8 cellular contexts compared by ENCODE assay signal in genomic region chr19:1512671-1513491, GRCh38. TPM values are rescaled to one million over a fixed set of nuclear protein-coding genes. Genes with fewer than 3 reads are reported as not detected.
A peak's percentile ranks its signal among the peaks of the same experiment; 100 is the strongest.
DNase-seq lines count a peak whose midpoint lies in the region; ATAC-seq and TF ChIP-seq lines count a peak whose summit lies in the region.

Gene ADAMTSL5 (minus strand): TSS chr19:1513019. CDS start chr19:1510943, 2,076 bp downstream.

- H3K36me3 ChIP-seq in HEK293 (ENCODE audit: control insufficient read depth in 2 of 2, insufficient read depth in 1 of 2, low read length in 2 of 2) (no peaks in the 10 kb centered on the region), kidney epithelial cell (ENCODE audit: control insufficient read depth, insufficient read depth, low read length) (no peaks in the 10 kb centered on the region)

- peaks cover 18% of the 10 kb centered on the region for H3K27me3 Mint-ChIP-seq in T-helper 1 cell treated with Interleukin-12 subunit alpha and Interleukin-12 subunit beta and Interleukin-4 antibody, amounts not matched to agents 30 μg/mL and 1 μg/mL, for 36 hours (ENCODE audit: low read depth)

- H3K4me1 ChIP-seq in HEK293 (ENCODE audit: control insufficient read depth, insufficient read depth, low read length): no peaks in the 10 kb centered on the region

- ATAC-seq in GM19452 (IDR thresholded peaks at IDR 0.05; ENCODE audit: unreplicated experiment) (no peak), HG02970 (IDR thresholded peaks at IDR 0.05; ENCODE audit: low FRiP score, unreplicated experiment) (no peak)

- no peaks in the 10 kb centered on the region for H3K36me3 Mint-ChIP-seq in T-helper 1 cell treated with Interleukin-12 subunit alpha and Interleukin-12 subunit beta and Interleukin-4 antibody, amounts not matched to agents 30 μg/mL and 1 μg/mL, for 36 hours (ENCODE audit: low read depth)

- DNase-seq in astrocyte of the hippocampus (ENCODE audit: low read depth, low spot score): peak; percentile 65
- no peak for DNase-seq in kidney epithelial cell (ENCODE audit: low read depth)
- DNase-seq in stimulated activated CD4-positive, alpha-beta T cell treated with anti-CD3 and anti-CD28 coated beads, Interleukin-4, amount 100 ng/mL, for 48 hours (ENCODE audit: low read depth in 2 of 2): peak; percentile 52 to 75
- DNase-seq in NCI-H146 (lab: John Stamatoyannopoulos, UW): no peak

- H3K27ac ChIP-seq in HEK293 (ENCODE audit: extremely low read depth, low read depth, low read length): no peak within 1 kb of the TSS; the same call in 1 of the 2 replicates

- H3K4me3 ChIP-seq in HEK293 (ENCODE audit: low read depth, low read length) (peak within 1 kb of the TSS; percentile 38), kidney epithelial cell (ENCODE audit: low read depth, low read length) (peak within 1 kb of the TSS; percentile 45)

- peaks cover 19% of the 10 kb centered on the region for H3K27me3 ChIP-seq in kidney epithelial cell (ENCODE audit: control insufficient read depth, insufficient read depth, low read length)

- POLR2A ChIA-PET in HEK293 (lab: Yijun Ruan, JAX): no interaction called here

- H3K9me3 Mint-ChIP-seq in T-helper 1 cell treated with Interleukin-12 subunit alpha and Interleukin-12 subunit beta and Interleukin-4 antibody, amounts not matched to agents 30 μg/mL and 1 μg/mL, for 36 hours: no peaks in the 10 kb centered on the region

- TF ChIP-seq CTCF in HEK293 (tag by site-specific recombination; IDR thresholded peaks at IDR 0.05) (no peak), kidney epithelial cell (IDR thresholded peaks at IDR 0.05; ENCODE audit: insufficient read depth, low read length, poor library complexity, severe bottlenecking) (no peak)

- CTCF ChIA-PET in HEK293 (lab: Yijun Ruan, JAX): no interaction called here

- H3K9me3 ChIP-seq in HEK293 (ENCODE audit: control insufficient read depth, insufficient read depth, low read depth, low read length): no peaks in the 10 kb centered on the region

- H3K4me3 Mint-ChIP-seq in T-helper 1 cell treated with Interleukin-12 subunit alpha and Interleukin-12 subunit beta and Interleukin-4 antibody, amounts not matched to agents 30 μg/mL and 1 μg/mL, for 36 hours: peak within 1 kb of the TSS; percentile 71

- no peak within 1 kb of the TSS for H3K27ac Mint-ChIP-seq in T-helper 1 cell treated with Interleukin-12 subunit alpha and Interleukin-12 subunit beta and Interleukin-4 antibody, amounts not matched to agents 30 μg/mL and 1 μg/mL, for 36 hours

- peaks cover 3% of the 10 kb centered on the region for H3K4me1 Mint-ChIP-seq in T-helper 1 cell treated with Interleukin-12 subunit alpha and Interleukin-12 subunit beta and Interleukin-4 antibody, amounts not matched to agents 30 μg/mL and 1 μg/mL, for 36 hours (ENCODE audit: low read depth)

TF ChIP-seq in HEK293, 187 proteins besides CTCF, POLR2A, EP300 and RAD21 (continues in another document):
- TF ChIP-seq ZNF837 (tag by site-specific recombination; IDR thresholded peaks at IDR 0.05): 0 out of 2 replicates have a peak, but pooled peaks have one; percentile 46
- peak; percentile 57 for TF ChIP-seq IKZF3 (tag by site-specific recombination; IDR thresholded peaks at IDR 0.05)
- TF ChIP-seq KLF17 (tag by site-specific recombination; IDR thresholded peaks at IDR 0.05): peak; percentile 45
- 0 out of 2 replicates have a peak, but pooled peaks have one; percentile 14 for TF ChIP-seq ZEB2 (tag by site-specific recombination; IDR thresholded peaks at IDR 0.05)
- peak; percentile 50; the same call in 1 of the 2 replicates for TF ChIP-seq ZNF76 (tag by site-specific recombination; IDR thresholded peaks at IDR 0.05; ENCODE audit: borderline replicate concordance, low read depth)
- TF ChIP-seq ZNF677 (tag by site-specific recombination; IDR thresholded peaks at IDR 0.05): 0 out of 2 replicates have a peak, but pooled peaks have one; percentile 34
- TF ChIP-seq ZBTB26 (tag by site-specific recombination; optimal IDR thresholded peaks at IDR 0.05): peak; percentile 78
- TF ChIP-seq ZNF341 (tag by site-specific recombination; IDR thresholded peaks at IDR 0.05; ENCODE audit: low read depth): peak; percentile 73
- TF ChIP-seq ZSCAN5A (tag by site-specific recombination; IDR thresholded peaks at IDR 0.05): peak; percentile 48; the same call in 1 of the 2 replicates
- TF ChIP-seq ZNF366 (tag by site-specific recombination; conservative IDR thresholded peaks at IDR 0.05): no peak
- no peak for TF ChIP-seq ZNF354C (tag by site-specific recombination; IDR thresholded peaks at IDR 0.05; ENCODE audit: borderline replicate concordance, low read depth)
- 0 out of 2 replicates have a peak, but pooled peaks have one; percentile 65 for TF ChIP-seq ZNF121 (tag by site-specific recombination; IDR thresholded peaks at IDR 0.05)
- 0 out of 2 replicates have a peak, but pooled peaks have one; percentile 27 for TF ChIP-seq ZNF561 (tag by site-specific recombination; IDR thresholded peaks at IDR 0.05; ENCODE audit: borderline replicate concordance)
- TF ChIP-seq ZBTB8A (tag by site-specific recombination; IDR thresholded peaks at IDR 0.05): peak; percentile 42; the same call in 1 of the 2 replicates
- TF ChIP-seq ZNF843 (tag by site-specific recombination; IDR thresholded peaks at IDR 0.05): no peak
- TF ChIP-seq ZBTB7A (tag by site-specific recombination; IDR thresholded peaks at IDR 0.05; ENCODE audit: low read depth): peak; percentile 96
- no peak for TF ChIP-seq EGR2 (tag by site-specific recombination; IDR thresholded peaks at IDR 0.05; ENCODE audit: low read depth)
- peak; percentile 99 for TF ChIP-seq ZBTB20 (tag by site-specific recombination; IDR thresholded peaks at IDR 0.05)
- TF ChIP-seq ZNF660 (tag by site-specific recombination; IDR thresholded peaks at IDR 0.05): peak; percentile 13; the same call in 1 of the 2 replicates
- TF ChIP-seq ZNF623 (tag by site-specific recombination; IDR thresholded peaks at IDR 0.05): 0 out of 2 replicates have a peak, but pooled peaks have one; percentile 19
- TF ChIP-seq ZNF530 (tag by site-specific recombination; IDR thresholded peaks at IDR 0.05; ENCODE audit: low read depth): no peak
- TF ChIP-seq SP3 (tag by site-specific recombination; IDR thresholded peaks at IDR 0.05): peak; percentile 42
- peak; percentile 21; the same call in 1 of the 2 replicates for TF ChIP-seq KLF1 (tag by site-specific recombination; IDR thresholded peaks at IDR 0.05)
- no peak; the same call in 1 of the 2 replicates for TF ChIP-seq ZNF148 (tag by site-specific recombination; IDR thresholded peaks at IDR 0.05; ENCODE audit: borderline replicate concordance)
- TF ChIP-seq ZSCAN30 (tag by site-specific recombination; IDR thresholded peaks at IDR 0.05): peak; percentile 61; the same call in 1 of the 2 replicates
- 0 out of 2 replicates have a peak, but pooled peaks have one; percentile 52 for TF ChIP-seq BCL11B (tag by site-specific recombination; IDR thresholded peaks at IDR 0.05; ENCODE audit: low read depth)
- no peak for TF ChIP-seq ZNF23 (tag by site-specific recombination; IDR thresholded peaks at IDR 0.05; ENCODE audit: borderline replicate concordance)

RNA-seq across cellular contexts. Expression of gene ADAMTSL5, which starts in this region (rescaled TPM):
- total RNA-seq in kidney epithelial cell: 0.58 and 1.8 TPM in 2 replicates

Comparison
In these comparisons a context has a peak if more than half of its experiments do, and no peak if none do; other contexts are left out.
1. DNase-seq: peak in astrocyte of the hippocampus (single experiment) and stimulated activated CD4-positive, alpha-beta T cell treated with anti-CD3 and anti-CD28 coated beads, Interleukin-4, amount 100 ng/mL, for 48 hours (2 of 2); none in kidney epithelial cell (single experiment) and NCI-H146 (single experiment).